Comparison of ENCODE assay signal across 1 cellular context in the genomic region with DNA sequence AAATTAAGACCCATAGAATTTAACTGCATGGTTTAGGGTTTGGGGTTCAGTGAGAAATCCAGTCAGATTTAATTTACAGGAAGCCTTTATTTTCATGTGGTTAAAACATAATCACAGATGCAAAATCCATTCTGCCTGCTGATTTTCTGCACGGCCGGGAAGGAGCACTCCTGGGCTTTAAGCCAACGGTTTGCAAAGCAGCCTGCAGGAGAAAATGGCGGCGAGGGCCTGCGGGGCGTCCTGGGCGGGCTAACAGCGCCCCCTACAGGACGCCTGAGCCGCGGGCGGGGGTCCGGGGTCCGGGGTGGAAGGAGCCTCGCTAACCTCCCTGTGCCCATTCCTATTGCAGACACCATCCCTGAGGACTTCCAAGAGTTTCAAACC.
TF ChIP-seq lines count a peak whose summit lies in the region.

No MANE protein-coding gene starts in this region.

TF ChIP-seq in HEK293, 187 proteins besides CTCF, POLR2A, EP300 and RAD21 (continued from another document and continues in another):
- TF ChIP-seq, protein P1, sequence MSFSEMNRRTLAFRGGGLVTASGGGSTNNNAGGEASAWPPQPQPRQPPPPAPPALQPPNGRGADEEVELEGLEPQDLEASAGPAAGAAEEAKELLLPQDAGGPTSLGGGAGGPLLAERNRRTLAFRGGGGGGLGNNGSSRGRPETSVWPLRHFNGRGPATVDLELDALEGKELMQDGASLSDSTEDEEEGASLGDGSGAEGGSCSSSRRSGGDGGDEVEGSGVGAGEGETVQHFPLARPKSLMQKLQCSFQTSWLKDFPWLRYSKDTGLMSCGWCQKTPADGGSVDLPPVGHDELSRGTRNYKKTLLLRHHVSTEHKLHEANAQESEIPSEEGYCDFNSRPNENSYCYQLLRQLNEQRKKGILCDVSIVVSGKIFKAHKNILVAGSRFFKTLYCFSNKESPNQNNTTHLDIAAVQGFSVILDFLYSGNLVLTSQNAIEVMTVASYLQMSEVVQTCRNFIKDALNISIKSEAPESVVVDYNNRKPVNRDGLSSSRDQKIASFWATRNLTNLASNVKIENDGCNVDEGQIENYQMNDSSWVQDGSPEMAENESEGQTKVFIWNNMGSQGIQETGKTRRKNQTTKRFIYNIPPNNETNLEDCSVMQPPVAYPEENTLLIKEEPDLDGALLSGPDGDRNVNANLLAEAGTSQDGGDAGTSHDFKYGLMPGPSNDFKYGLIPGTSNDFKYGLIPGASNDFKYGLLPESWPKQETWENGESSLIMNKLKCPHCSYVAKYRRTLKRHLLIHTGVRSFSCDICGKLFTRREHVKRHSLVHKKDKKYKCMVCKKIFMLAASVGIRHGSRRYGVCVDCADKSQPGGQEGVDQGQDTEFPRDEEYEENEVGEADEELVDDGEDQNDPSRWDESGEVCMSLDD (tag by site-specific recombination; IDR thresholded peaks at IDR 0.05) = no peak
- TF ChIP-seq, protein P2, sequence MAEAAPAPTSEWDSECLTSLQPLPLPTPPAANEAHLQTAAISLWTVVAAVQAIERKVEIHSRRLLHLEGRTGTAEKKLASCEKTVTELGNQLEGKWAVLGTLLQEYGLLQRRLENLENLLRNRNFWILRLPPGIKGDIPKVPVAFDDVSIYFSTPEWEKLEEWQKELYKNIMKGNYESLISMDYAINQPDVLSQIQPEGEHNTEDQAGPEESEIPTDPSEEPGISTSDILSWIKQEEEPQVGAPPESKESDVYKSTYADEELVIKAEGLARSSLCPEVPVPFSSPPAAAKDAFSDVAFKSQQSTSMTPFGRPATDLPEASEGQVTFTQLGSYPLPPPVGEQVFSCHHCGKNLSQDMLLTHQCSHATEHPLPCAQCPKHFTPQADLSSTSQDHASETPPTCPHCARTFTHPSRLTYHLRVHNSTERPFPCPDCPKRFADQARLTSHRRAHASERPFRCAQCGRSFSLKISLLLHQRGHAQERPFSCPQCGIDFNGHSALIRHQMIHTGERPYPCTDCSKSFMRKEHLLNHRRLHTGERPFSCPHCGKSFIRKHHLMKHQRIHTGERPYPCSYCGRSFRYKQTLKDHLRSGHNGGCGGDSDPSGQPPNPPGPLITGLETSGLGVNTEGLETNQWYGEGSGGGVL (tag by site-specific recombination; IDR thresholded peaks at IDR 0.05) = no peak
- TF ChIP-seq ZNF354C (tag by site-specific recombination; IDR thresholded peaks at IDR 0.05; ENCODE audit: borderline replicate concordance, low read depth) (no peak), YY2 (tag by site-specific recombination; IDR thresholded peaks at IDR 0.05) (peak; percentile 58), ZNF707 (tag by site-specific recombination; IDR thresholded peaks at IDR 0.05) (no peak), ZNF202 (tag by site-specific recombination; IDR thresholded peaks at IDR 0.05; ENCODE audit: borderline replicate concordance) (no peak), ZNF529 (tag by site-specific recombination; IDR thresholded peaks at IDR 0.05; ENCODE audit: insufficient replicate concordance) (no peak), ZFP37 (tag by site-specific recombination; IDR thresholded peaks at IDR 0.05) (no peak), ZNF629 (tag by site-specific recombination; IDR thresholded peaks at IDR 0.05) (no peak), ZNF335 (tag by site-specific recombination; conservative IDR thresholded peaks at IDR 0.05) (peak; percentile 50), ZNF664 (tag by site-specific recombination; IDR thresholded peaks at IDR 0.05) (no peak), ZNF155 (tag by site-specific recombination; IDR thresholded peaks at IDR 0.05) (no peak), ZBTB8A (tag by site-specific recombination; IDR thresholded peaks at IDR 0.05) (no peak), ZNF555 (tag by site-specific recombination; conservative IDR thresholded peaks at IDR 0.05) (no peak), ZNF624 (tag by site-specific recombination; IDR thresholded peaks at IDR 0.05) (no peak), GFI1B (tag by site-specific recombination; IDR thresholded peaks at IDR 0.05) (no peak), WT1 (tag by site-specific recombination; IDR thresholded peaks at IDR 0.05) (no peak), ZNF433 (tag by site-specific recombination; IDR thresholded peaks at IDR 0.05; ENCODE audit: low read depth) (no peak), ZSCAN30 (tag by site-specific recombination; IDR thresholded peaks at IDR 0.05) (0 out of 2 replicates have a peak, but pooled peaks have one; percentile 33), ZNF292 (tag by site-specific recombination; IDR thresholded peaks at IDR 0.05; ENCODE audit: borderline replicate concordance, low read depth) (no peak), ZNF521 (tag by site-specific recombination; IDR thresholded peaks at IDR 0.05) (no peak), ZNF146 (tag by site-specific recombination; IDR thresholded peaks at IDR 0.05) (no peak), MEIS1 (CRISPR knock-in tag; IDR thresholded peaks at IDR 0.05; ENCODE audit: borderline replicate concordance) (no peak), ZNF654 (tag by site-specific recombination; IDR thresholded peaks at IDR 0.05; ENCODE audit: low read depth) (peak; percentile 67), ZBTB20 (tag by site-specific recombination; IDR thresholded peaks at IDR 0.05) (0 out of 2 replicates have a peak, but pooled peaks have one; percentile 20), REPIN1 (tag by site-specific recombination; IDR thresholded peaks at IDR 0.05; ENCODE audit: low read depth) (no peak), BCL11A (tag by site-specific recombination; IDR thresholded peaks at IDR 0.05; ENCODE audit: low read depth) (no peak), ZNF660 (tag by site-specific recombination; IDR thresholded peaks at IDR 0.05) (peak; percentile 80), ZNF2 (tag by site-specific recombination; IDR thresholded peaks at IDR 0.05) (0 out of 2 replicates have a peak, but pooled peaks have one; percentile 24), ZNF140 (tag by site-specific recombination; IDR thresholded peaks at IDR 0.05) (no peak)
- TF ChIP-seq, protein P3, sequence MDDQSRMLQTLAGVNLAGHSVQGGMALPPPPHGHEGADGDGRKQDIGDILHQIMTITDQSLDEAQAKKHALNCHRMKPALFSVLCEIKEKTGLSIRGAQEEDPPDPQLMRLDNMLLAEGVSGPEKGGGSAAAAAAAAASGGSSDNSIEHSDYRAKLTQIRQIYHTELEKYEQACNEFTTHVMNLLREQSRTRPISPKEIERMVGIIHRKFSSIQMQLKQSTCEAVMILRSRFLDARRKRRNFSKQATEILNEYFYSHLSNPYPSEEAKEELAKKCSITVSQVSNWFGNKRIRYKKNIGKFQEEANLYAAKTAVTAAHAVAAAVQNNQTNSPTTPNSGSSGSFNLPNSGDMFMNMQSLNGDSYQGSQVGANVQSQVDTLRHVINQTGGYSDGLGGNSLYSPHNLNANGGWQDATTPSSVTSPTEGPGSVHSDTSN (CRISPR knock-in tag; IDR thresholded peaks at IDR 0.05) = no peak
- TF ChIP-seq, protein P4, sequence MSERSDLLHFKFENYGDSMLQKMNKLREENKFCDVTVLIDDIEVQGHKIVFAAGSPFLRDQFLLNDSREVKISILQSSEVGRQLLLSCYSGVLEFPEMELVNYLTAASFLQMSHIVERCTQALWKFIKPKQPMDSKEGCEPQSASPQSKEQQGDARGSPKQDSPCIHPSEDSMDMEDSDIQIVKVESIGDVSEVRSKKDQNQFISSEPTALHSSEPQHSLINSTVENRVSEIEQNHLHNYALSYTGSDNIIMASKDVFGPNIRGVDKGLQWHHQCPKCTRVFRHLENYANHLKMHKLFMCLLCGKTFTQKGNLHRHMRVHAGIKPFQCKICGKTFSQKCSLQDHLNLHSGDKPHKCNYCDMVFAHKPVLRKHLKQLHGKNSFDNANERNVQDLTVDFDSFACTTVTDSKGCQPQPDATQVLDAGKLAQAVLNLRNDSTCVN (tag by site-specific recombination; optimal IDR thresholded peaks at IDR 0.05) = no peak
- TF ChIP-seq, protein P5, sequence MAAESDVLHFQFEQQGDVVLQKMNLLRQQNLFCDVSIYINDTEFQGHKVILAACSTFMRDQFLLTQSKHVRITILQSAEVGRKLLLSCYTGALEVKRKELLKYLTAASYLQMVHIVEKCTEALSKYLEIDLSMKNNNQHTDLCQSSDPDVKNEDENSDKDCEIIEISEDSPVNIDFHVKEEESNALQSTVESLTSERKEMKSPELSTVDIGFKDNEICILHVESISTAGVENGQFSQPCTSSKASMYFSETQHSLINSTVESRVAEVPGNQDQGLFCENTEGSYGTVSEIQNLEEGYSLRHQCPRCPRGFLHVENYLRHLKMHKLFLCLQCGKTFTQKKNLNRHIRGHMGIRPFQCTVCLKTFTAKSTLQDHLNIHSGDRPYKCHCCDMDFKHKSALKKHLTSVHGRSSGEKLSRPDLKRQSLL (tag by site-specific recombination; IDR thresholded peaks at IDR 0.05) = no peak
- TF ChIP-seq, protein P6, sequence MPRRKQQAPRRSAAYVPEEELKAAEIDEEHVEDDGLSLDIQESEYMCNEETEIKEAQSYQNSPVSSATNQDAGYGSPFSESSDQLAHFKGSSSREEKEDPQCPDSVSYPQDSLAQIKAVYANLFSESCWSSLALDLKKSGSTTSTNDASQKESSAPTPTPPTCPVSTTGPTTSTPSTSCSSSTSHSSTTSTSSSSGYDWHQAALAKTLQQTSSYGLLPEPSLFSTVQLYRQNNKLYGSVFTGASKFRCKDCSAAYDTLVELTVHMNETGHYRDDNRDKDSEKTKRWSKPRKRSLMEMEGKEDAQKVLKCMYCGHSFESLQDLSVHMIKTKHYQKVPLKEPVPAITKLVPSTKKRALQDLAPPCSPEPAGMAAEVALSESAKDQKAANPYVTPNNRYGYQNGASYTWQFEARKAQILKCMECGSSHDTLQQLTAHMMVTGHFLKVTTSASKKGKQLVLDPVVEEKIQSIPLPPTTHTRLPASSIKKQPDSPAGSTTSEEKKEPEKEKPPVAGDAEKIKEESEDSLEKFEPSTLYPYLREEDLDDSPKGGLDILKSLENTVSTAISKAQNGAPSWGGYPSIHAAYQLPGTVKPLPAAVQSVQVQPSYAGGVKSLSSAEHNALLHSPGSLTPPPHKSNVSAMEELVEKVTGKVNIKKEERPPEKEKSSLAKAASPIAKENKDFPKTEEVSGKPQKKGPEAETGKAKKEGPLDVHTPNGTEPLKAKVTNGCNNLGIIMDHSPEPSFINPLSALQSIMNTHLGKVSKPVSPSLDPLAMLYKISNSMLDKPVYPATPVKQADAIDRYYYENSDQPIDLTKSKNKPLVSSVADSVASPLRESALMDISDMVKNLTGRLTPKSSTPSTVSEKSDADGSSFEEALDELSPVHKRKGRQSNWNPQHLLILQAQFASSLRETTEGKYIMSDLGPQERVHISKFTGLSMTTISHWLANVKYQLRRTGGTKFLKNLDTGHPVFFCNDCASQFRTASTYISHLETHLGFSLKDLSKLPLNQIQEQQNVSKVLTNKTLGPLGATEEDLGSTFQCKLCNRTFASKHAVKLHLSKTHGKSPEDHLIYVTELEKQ (tag by site-specific recombination; IDR thresholded peaks at IDR 0.05; ENCODE audit: borderline replicate concordance) = no peak
- TF ChIP-seq, protein P7, sequence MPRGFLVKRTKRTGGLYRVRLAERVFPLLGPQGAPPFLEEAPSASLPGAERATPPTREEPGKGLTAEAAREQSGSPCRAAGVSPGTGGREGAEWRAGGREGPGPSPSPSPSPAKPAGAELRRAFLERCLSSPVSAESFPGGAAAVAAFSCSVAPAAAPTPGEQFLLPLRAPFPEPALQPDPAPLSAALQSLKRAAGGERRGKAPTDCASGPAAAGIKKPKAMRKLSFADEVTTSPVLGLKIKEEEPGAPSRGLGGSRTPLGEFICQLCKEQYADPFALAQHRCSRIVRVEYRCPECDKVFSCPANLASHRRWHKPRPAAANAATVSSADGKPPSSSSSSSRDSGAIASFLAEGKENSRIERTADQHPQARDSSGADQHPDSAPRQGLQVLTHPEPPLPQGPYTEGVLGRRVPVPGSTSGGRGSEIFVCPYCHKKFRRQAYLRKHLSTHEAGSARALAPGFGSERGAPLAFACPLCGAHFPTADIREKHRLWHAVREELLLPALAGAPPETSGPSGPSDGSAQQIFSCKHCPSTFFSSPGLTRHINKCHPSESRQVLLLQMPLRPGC (tag by site-specific recombination; IDR thresholded peaks at IDR 0.05) = no peak
- TF ChIP-seq, protein P8, sequence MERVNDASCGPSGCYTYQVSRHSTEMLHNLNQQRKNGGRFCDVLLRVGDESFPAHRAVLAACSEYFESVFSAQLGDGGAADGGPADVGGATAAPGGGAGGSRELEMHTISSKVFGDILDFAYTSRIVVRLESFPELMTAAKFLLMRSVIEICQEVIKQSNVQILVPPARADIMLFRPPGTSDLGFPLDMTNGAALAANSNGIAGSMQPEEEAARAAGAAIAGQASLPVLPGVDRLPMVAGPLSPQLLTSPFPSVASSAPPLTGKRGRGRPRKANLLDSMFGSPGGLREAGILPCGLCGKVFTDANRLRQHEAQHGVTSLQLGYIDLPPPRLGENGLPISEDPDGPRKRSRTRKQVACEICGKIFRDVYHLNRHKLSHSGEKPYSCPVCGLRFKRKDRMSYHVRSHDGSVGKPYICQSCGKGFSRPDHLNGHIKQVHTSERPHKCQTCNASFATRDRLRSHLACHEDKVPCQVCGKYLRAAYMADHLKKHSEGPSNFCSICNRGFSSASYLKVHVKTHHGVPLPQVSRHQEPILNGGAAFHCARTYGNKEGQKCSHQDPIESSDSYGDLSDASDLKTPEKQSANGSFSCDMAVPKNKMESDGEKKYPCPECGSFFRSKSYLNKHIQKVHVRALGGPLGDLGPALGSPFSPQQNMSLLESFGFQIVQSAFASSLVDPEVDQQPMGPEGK (tag by site-specific recombination; IDR thresholded peaks at IDR 0.05) = peak; percentile 38; the same call in 1 of the 2 replicates
- TF ChIP-seq, protein P9, sequence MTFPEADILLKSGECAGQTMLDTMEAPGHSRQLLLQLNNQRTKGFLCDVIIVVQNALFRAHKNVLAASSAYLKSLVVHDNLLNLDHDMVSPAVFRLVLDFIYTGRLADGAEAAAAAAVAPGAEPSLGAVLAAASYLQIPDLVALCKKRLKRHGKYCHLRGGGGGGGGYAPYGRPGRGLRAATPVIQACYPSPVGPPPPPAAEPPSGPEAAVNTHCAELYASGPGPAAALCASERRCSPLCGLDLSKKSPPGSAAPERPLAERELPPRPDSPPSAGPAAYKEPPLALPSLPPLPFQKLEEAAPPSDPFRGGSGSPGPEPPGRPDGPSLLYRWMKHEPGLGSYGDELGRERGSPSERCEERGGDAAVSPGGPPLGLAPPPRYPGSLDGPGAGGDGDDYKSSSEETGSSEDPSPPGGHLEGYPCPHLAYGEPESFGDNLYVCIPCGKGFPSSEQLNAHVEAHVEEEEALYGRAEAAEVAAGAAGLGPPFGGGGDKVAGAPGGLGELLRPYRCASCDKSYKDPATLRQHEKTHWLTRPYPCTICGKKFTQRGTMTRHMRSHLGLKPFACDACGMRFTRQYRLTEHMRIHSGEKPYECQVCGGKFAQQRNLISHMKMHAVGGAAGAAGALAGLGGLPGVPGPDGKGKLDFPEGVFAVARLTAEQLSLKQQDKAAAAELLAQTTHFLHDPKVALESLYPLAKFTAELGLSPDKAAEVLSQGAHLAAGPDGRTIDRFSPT (tag by site-specific recombination; IDR thresholded peaks at IDR 0.05) = no peak
- TF ChIP-seq, protein P10, sequence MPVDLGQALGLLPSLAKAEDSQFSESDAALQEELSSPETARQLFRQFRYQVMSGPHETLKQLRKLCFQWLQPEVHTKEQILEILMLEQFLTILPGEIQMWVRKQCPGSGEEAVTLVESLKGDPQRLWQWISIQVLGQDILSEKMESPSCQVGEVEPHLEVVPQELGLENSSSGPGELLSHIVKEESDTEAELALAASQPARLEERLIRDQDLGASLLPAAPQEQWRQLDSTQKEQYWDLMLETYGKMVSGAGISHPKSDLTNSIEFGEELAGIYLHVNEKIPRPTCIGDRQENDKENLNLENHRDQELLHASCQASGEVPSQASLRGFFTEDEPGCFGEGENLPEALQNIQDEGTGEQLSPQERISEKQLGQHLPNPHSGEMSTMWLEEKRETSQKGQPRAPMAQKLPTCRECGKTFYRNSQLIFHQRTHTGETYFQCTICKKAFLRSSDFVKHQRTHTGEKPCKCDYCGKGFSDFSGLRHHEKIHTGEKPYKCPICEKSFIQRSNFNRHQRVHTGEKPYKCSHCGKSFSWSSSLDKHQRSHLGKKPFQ (tag by site-specific recombination; IDR thresholded peaks at IDR 0.05) = no peak
